In the genomic region with DNA sequence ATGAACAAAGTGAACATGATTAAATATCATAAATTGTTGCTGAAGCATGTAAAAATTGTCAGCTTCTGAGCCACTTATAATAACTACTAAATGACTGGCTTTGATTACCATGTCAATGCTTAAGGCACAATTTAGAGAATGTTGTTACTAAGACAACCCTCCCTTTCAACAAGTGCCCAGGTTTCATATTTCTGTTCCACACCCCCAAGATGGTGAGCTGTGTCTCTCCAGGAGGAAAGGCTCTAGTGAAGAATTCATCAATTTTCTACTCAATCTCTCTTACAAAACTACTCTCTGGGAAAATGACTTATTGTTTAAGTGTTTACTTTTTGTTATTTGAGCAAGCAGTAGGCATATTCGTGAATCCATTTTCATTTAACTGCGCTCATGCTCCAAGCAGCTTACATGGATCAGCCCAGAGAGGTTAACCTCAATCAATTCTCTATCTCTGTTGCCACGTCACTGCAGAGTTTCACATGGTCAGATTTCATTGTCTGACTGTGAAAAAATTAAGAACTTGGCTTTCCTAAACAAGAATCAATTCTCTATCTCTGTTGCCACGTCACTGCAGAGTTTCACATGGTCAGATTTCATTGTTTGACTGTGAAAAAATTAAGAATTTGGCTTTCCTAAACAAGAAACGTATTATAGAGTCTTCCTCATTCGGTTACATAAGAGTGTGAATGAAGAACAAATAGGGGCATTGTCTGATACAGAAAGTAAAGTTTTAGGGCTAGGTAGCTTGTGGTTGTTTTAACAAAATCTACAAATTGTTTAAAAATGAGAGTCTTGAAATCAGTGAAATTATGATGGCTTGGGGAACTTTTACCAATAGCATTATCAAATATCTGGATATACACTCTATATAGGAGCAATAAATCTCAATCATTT, we compare ENCODE assay signal across 13 cellular contexts. TPM values are rescaled to one million over a fixed set of nuclear protein-coding genes. Genes with fewer than 3 reads are reported as not detected.
DNase-seq lines count a peak whose midpoint lies in the region; ATAC-seq, FAIRE-seq and TF ChIP-seq lines count a peak whose summit lies in the region.
"Had no signal": no experiment of that assay in that cellular context is flagged by ENCODE, and none has a peak within 500 bp of the region (broad histone marks: within the 10 kb centered on the region; RNA-seq: fewer than 3 reads in every experiment).

No MANE protein-coding gene starts in this region.

- WGBS in K562 (ENCODE audit: insufficient coverage, low coverage, missing lambda C conversion rate) = 57% methylated on average over 6 of the region's 6 CpGs
- WGBS in right lobe of liver (ENCODE audit: insufficient coverage, low coverage, low lambda C conversion rate, missing lambda C conversion rate) = 30% methylated on average over 6 of the region's 6 CpGs

- peak overlapping the region; percentile 16; the same call in 1 of the 2 replicates for H2AFZ ChIP-seq in K562 (ENCODE audit: low read depth, low read length)

- H3K4me1 ChIP-seq in K562 (replicated peaks in 1 of 2; ENCODE audit: control insufficient read depth in 2 of 2, insufficient read depth in 2 of 2, low read length in 2 of 2) (peaks cover 11 to 24% of the 10 kb centered on the region in 2 experiments), right lobe of liver (peaks cover 0 to 11% (median 3%) of the 10 kb centered on the region in 4 donors), mucosa of descending colon (ENCODE audit: low read depth) (peaks cover 12% of the 10 kb centered on the region)

- no peak for TF ChIP-seq RAD21 in K562 (CRISPR knock-in tag; conservative IDR thresholded peaks at IDR 0.05 in 1 of 2, IDR thresholded peaks at IDR 0.05 in 1 of 2)

- H3K79me2 ChIP-seq in K562 (ENCODE audit: control insufficient read depth, insufficient read depth, low read length) = no peaks in the 10 kb centered on the region

- no peak overlapping the region for H3K4me2 ChIP-seq in K562 (ENCODE audit: insufficient read depth, low read length)

- peaks cover 0 to 2% (median 0%) of the 10 kb centered on the region in 6 donors for H3K9me3 Mint-ChIP-seq in immature natural killer cell

- TF ChIP-seq CTCF in K562 (IDR thresholded peaks at IDR 0.05 in 2 of 3, conservative IDR thresholded peaks at IDR 0.05 in 1 of 3; ENCODE audit: insufficient read depth in 2 of 3, low read depth in 1 of 3, low read length in 3 of 3) = no peak
- no peak for TF ChIP-seq CTCF in right lobe of liver (IDR thresholded peaks at IDR 0.05)
- no peak for TF ChIP-seq CTCF in mucosa of descending colon (IDR thresholded peaks at IDR 0.05)

- H3K4me3 ChIP-seq in K562 (no peak overlapping the region), right lobe of liver (peak overlapping the region in 1 of 3 donors; percentile 2), mucosa of descending colon (no peak overlapping the region)
- H3K4me3 ChIP-seq: uterus had no signal

- H3K36me3 ChIP-seq in K562 (ENCODE audit: control insufficient read depth, insufficient read depth, low read length) = no peaks in the 10 kb centered on the region
- H3K36me3 ChIP-seq in right lobe of liver = no peaks in the 10 kb centered on the region
- H3K36me3 ChIP-seq in mucosa of descending colon (ENCODE audit: low read depth) = no peaks in the 10 kb centered on the region
- H3K36me3 ChIP-seq: uterus had no signal

- POLR2A ChIA-PET in K562 (lab: Yijun Ruan, JAX) = interaction anchor here (0.6 to 1.5 kb wide), 4 partner anchors 9 to 251 kb away, joined by 3 to 4 read pairs (median 3); no protein-coding TSS in a partner anchor

- intact Hi-C loops in K562 (cut with micrococcal nuclease) = no loop called here
- intact Hi-C loops in right lobe of liver (cut with DNase I) = no loop called here
- intact Hi-C loops in mucosa of descending colon (cut with DNase I, micrococcal nuclease) = no loop called here

- no peak for FAIRE-seq in K562 (lab: Jason Lieb, UNC)

- BruUV-seq in K562 (replicated peaks; lab: Mats Ljungman, UMichigan) = no TSS peak

- H3K4me1 Mint-ChIP-seq in immature natural killer cell = no peaks in the 10 kb centered on the region
- H3K4me1 Mint-ChIP-seq: activated naive CD8-positive, alpha-beta T cell treated with anti-CD3 and anti-CD28 coated beads, Interleukin-2, amount 10 ng/mL, durations not matched to agents 7 days and 5 days had no signal

- H3K9me3 ChIP-seq in K562 (replicated peaks; ENCODE audit: control insufficient read depth, insufficient read depth, low read depth, low read length) (0 out of 2 replicates have a peak, but pooled peaks cover 3% of the 10 kb centered on the region), right lobe of liver (no peaks in the 10 kb centered on the region), mucosa of descending colon (peaks cover 2% of the 10 kb centered on the region)
- H3K9me3 ChIP-seq: uterus had no signal

- H3K36me3 Mint-ChIP-seq in immature natural killer cell = no peaks in the 10 kb centered on the region

- no peaks in the 10 kb centered on the region for H3K27me3 ChIP-seq in K562 (ENCODE audit: control insufficient read depth in 2 of 2, insufficient read depth in 2 of 2, low read length in 2 of 2)
- no peaks in the 10 kb centered on the region for H3K27me3 ChIP-seq in right lobe of liver
- H3K27me3 ChIP-seq: uterus had no signal

- in situ Hi-C loops in K562 (cut with MboI) = no loop called here

- no peak for ATAC-seq in K562
- ATAC-seq in right lobe of liver = peak; percentile 64 to 75 (median 68)
- no peak for ATAC-seq in mucosa of descending colon

- CTCF ChIA-PET in K562 (lab: Yijun Ruan, JAX; ENCODE audit: low intra/inter-chr PET ratio) = no interaction called here

- no peaks in the 10 kb centered on the region for H4K20me1 ChIP-seq in K562 (replicated peaks; ENCODE audit: control insufficient read depth, insufficient read depth, low read length)

- DNase-seq in COR-L47 (lab: John Stamatoyannopoulos, UW) (peak; percentile 6), NCI-H1417 (lab: John Stamatoyannopoulos, UW) (peak; percentile 49 to 87 (median 87)), K562 (ENCODE audit: extremely low read depth in 1 of 4, low spot score in 3 of 4) (no peak), right lobe of liver (no peak), OCI-M2 (lab: John Stamatoyannopoulos, UW; ENCODE audit: unreplicated experiment) (no peak), mucosa of descending colon (no peak), LoVo (ENCODE audit: low spot score) (no peak), immature natural killer cell (no peak)
- DNase-seq: activated CD4-positive, CD25-positive, alpha-beta regulatory T cell; activated naive CD8-positive, alpha-beta T cell treated with anti-CD3 and anti-CD28 coated beads, Interleukin-2, amount 10 ng/mL, durations not matched to agents 7 days and 5 days; left cardiac atrium; uterus had no signal

- TF ChIP-seq EP300 in K562 (IDR thresholded peaks at IDR 0.05; ENCODE audit: low read length) = no peak

- no peak overlapping the region for H3K4me3 Mint-ChIP-seq in immature natural killer cell
- H3K4me3 Mint-ChIP-seq: activated naive CD8-positive, alpha-beta T cell treated with anti-CD3 and anti-CD28 coated beads, Interleukin-2, amount 10 ng/mL, durations not matched to agents 7 days and 5 days; dendritic cell treated with granulocyte-macrophage colony-stimulating factor and Interleukin-4, amounts not matched to agents 40 ng/mL and 50 ng/mL, for 4 days had no signal

- H3K27ac ChIP-seq in K562 (ENCODE audit: extremely low read depth, low read depth, low read length) (no peak overlapping the region), right lobe of liver (peak overlapping the region; percentile 41 to 76 (median 58))
- H3K27ac ChIP-seq: uterus had no signal

- no peaks in the 10 kb centered on the region for H3K9me1 ChIP-seq in K562 (ENCODE audit: control insufficient read depth, insufficient read depth, low read length)

- no peak overlapping the region for H3K27ac Mint-ChIP-seq in immature natural killer cell
- H3K27ac Mint-ChIP-seq: activated naive CD8-positive, alpha-beta T cell treated with anti-CD3 and anti-CD28 coated beads, Interleukin-2, amount 10 ng/mL, durations not matched to agents 7 days and 5 days; dendritic cell treated with granulocyte-macrophage colony-stimulating factor and Interleukin-4, amounts not matched to agents 40 ng/mL and 50 ng/mL, for 4 days had no signal

- TF ChIP-seq POLR2A in K562 (conservative IDR thresholded peaks at IDR 0.05) (no peak), right lobe of liver (IDR thresholded peaks at IDR 0.05) (no peak)

- no peak overlapping the region; a peak in 1 of 4 replicates for H3K9ac ChIP-seq in K562 (ENCODE audit: insufficient read depth in 1 of 2, low read depth in 2 of 2, low read length in 2 of 2)

- peaks cover 2 to 7% (median 6%) of the 10 kb centered on the region in 3 donors for H3K27me3 Mint-ChIP-seq in immature natural killer cell (ENCODE audit: low read depth in 3 of 3)

TF ChIP-seq in K562, 482 proteins besides CTCF, POLR2A, EP300 and RAD21 (continues in another document):
- TF ChIP-seq USF2 (CRISPR knock-in tag; IDR thresholded peaks at IDR 0.05) (no peak), CREM (IDR thresholded peaks at IDR 0.05; ENCODE audit: low read depth) (peak; percentile 38; the same call in 1 of the 2 replicates)

RNA-seq across cellular contexts. Expression of gene CCDC71L, which starts 49.7 kb away (rescaled TPM):
- total RNA-seq in K562 (2011; cell fraction: chromatin; rRNA removed; ENCODE audit: low replicate concordance) = 17.4 and 20.0 TPM in 2 replicates
- total RNA-seq in K562 (2011; cell fraction: nucleolus; rRNA removed) = 19.7 and 20.5 TPM in 2 replicates
- 23.1 and 28.9 TPM in 2 replicates for total RNA-seq in K562 (2011; cell fraction: nucleoplasm; rRNA removed)
- total RNA-seq in K562 (2014; rRNA removed) (78.7 and 83.9 TPM in 2 replicates), K562 (2014; rRNA removed; fragmentation: Illumina TruSeq; extraction: Trizol) (26.2 and 32.8 TPM in 2 replicates), K562 (2015; rRNA removed; fragmentation: Illumina TruSeq; extraction: Trizol) (21.3 and 22.2 TPM in 2 replicates), K562 (2021) (96.1 and 108 TPM in 2 replicates), right lobe of liver (10 to 100 TPM in 5 of 6 experiments, 1 to 10 TPM in 1; 8.6 to 45.7 (median 22.6) TPM), mucosa of descending colon (10 to 100 TPM; 17.4 to 25.6 (median 22.1) TPM)
- polyA plus RNA-seq in K562 (2011; rRNA removed) (16.0 and 25.4 TPM in 2 replicates), K562 (2014; fragmentation: Illumina TruSeq; extraction: Trizol) (23.2 and 39.7 TPM in 2 replicates), K562 (2014; fragmentation: Nextera tagmentation; extraction: Ambion mirVana) (1 to 10 TPM; 5.7 to 7.7 TPM), K562 (2014; rRNA removed) (59.1 and 61.3 TPM in 2 replicates), immature natural killer cell (1 to 10 TPM; 2.0 to 5.4 (median 4.6) TPM)
- polyA plus RNA-seq in K562 (2011; cell fraction: cytosol; rRNA removed) = 20.8 and 43.7 TPM in 2 replicates
- 17.5 and 23.9 TPM in 2 replicates for polyA plus RNA-seq in K562 (2011; cell fraction: nucleus; rRNA removed)
- 59.3 and 80.9 TPM in 2 replicates for polyA plus RNA-seq in K562 (2012)
- 11.8 and 13.3 TPM in 2 replicates for polyA minus RNA-seq in K562 (2011; rRNA and poly(A)+ RNA removed)
- polyA minus RNA-seq in K562 (2011; cell fraction: cytosol; rRNA and poly(A)+ RNA removed) = 14.5 and 18.4 TPM in 2 replicates
- polyA minus RNA-seq in K562 (2011; cell fraction: nucleus; rRNA and poly(A)+ RNA removed) = 16.4 and 23.1 TPM in 2 replicates

Comparison
In these comparisons a context has a peak if more than half of its experiments do, and no peak if none do; other contexts are left out.
1. DNase-seq: peak in COR-L47 (single experiment) and NCI-H1417 (3 of 3); none in K562 (0 of 4), right lobe of liver (0 of 3), OCI-M2 (single experiment), mucosa of descending colon (0 of 3), LoVo (single experiment) and immature natural killer cell (0 of 3).
2. ATAC-seq: peak in right lobe of liver (4 of 4); none in K562 (single experiment) and mucosa of descending colon (single experiment).